1 cellular context compared by ENCODE assay signal in the genomic region with DNA sequence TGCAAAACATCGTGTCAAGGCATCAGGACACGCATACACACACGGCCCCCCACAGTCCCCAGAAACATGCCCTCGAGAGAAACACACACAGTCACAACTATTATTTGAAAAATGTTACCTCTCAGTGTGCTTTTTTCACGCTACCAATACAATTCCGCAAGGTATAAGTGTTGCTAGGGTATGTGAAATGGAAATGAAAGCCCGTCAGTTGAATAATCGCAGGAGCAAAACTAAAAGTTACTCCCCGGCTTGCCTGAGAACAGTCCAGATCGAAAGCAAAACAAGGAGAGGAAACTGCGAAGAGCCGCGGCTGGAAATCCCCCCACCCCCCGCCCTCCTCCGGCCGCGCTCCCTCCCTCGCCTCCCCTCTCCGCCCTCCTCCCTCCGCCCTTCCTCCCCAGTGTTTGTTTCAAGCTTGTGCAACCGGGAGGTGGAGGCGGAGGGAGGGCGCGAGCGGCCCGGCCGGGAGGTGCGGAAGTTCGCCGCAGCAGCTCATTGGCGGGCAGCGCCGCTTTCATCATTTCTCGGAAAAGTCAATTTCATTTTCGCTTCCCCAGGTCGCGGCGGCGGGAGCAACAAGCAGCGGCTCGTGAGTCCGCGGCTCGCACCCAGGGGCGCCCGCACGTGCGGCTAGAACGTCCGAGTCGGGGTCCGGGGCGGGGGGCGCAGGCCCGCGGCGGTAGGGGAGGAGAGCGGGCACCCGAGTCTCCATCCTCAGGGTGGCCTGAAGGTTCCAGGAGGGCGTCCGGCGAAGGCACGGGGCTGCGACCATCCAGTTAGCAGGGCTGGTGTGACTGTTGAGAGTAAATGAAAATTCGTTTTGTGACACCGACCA.
A peak's percentile ranks its signal among the peaks of the same experiment; 100 is the strongest.
TF ChIP-seq lines count a peak whose summit lies in the region.

TSS of gene IRF2 (minus strand) at position 290 of the 835 bp plus-strand sequence. CDS start 45,486 bp downstream, outside the sequence.

TF ChIP-seq in K562, 482 proteins besides CTCF, POLR2A, EP300 and RAD21 (continued from another document and continues in another):
- TF ChIP-seq, protein P1, sequence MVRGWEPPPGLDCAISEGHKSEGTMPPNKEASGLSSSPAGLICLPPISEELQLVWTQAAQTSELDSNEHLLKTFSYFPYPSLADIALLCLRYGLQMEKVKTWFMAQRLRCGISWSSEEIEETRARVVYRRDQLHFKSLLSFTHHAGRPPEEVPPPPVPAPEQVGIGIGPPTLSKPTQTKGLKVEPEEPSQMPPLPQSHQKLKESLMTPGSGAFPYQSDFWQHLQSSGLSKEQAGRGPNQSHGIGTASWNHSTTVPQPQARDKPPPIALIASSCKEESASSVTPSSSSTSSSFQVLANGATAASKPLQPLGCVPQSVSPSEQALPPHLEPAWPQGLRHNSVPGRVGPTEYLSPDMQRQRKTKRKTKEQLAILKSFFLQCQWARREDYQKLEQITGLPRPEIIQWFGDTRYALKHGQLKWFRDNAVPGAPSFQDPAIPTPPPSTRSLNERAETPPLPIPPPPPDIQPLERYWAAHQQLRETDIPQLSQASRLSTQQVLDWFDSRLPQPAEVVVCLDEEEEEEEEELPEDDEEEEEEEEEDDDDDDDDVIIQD (CRISPR knock-in tag; IDR thresholded peaks at IDR 0.05), result no peak
- peak; percentile 94 for TF ChIP-seq ELF1 (tag; IDR thresholded peaks at IDR 0.05)
- TF ChIP-seq ZNF561 (CRISPR knock-in tag; conservative IDR thresholded peaks at IDR 0.05), result no peak
- no peak for TF ChIP-seq CREB3 (tag; conservative IDR thresholded peaks at IDR 0.05; ENCODE audit: low read depth)
- no peak for TF ChIP-seq CBFB (CRISPR knock-in tag; IDR thresholded peaks at IDR 0.05)
- TF ChIP-seq CREB1 (IDR thresholded peaks at IDR 0.05), result no peak
- TF ChIP-seq CREB1 (CRISPR knock-in tag; IDR thresholded peaks at IDR 0.05), result no peak
- TF ChIP-seq BRF1 (IDR thresholded peaks at IDR 0.05; ENCODE audit: borderline replicate concordance, extremely low read depth, insufficient read length), result no peak
- no peak for TF ChIP-seq STAT5B (CRISPR knock-in tag; IDR thresholded peaks at IDR 0.05)
- TF ChIP-seq, protein P2, sequence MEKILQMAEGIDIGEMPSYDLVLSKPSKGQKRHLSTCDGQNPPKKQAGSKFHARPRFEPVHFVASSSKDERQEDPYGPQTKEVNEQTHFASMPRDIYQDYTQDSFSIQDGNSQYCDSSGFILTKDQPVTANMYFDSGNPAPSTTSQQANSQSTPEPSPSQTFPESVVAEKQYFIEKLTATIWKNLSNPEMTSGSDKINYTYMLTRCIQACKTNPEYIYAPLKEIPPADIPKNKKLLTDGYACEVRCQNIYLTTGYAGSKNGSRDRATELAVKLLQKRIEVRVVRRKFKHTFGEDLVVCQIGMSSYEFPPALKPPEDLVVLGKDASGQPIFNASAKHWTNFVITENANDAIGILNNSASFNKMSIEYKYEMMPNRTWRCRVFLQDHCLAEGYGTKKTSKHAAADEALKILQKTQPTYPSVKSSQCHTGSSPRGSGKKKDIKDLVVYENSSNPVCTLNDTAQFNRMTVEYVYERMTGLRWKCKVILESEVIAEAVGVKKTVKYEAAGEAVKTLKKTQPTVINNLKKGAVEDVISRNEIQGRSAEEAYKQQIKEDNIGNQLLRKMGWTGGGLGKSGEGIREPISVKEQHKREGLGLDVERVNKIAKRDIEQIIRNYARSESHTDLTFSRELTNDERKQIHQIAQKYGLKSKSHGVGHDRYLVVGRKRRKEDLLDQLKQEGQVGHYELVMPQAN (IDR thresholded peaks at IDR 0.05; ENCODE audit: borderline replicate concordance), result no peak; the same call in 1 of the 2 replicates
- no peak for TF ChIP-seq YY1 (IDR thresholded peaks at IDR 0.05; ENCODE audit: borderline replicate concordance in 1 of 3, control insufficient read depth in 1 of 3, extremely low read depth in 1 of 3, insufficient read depth in 3 of 3, insufficient read length in 1 of 3, insufficient replicate concordance in 2 of 3, low read depth in 1 of 3, low read length in 2 of 3)
- no peak for TF ChIP-seq ZNF311 (CRISPR knock-in tag; IDR thresholded peaks at IDR 0.05)
- TF ChIP-seq ASH1L (IDR thresholded peaks at IDR 0.05; ENCODE audit: borderline replicate concordance, low read depth, partially characterized antibody), result no peak
- TF ChIP-seq, protein P3, sequence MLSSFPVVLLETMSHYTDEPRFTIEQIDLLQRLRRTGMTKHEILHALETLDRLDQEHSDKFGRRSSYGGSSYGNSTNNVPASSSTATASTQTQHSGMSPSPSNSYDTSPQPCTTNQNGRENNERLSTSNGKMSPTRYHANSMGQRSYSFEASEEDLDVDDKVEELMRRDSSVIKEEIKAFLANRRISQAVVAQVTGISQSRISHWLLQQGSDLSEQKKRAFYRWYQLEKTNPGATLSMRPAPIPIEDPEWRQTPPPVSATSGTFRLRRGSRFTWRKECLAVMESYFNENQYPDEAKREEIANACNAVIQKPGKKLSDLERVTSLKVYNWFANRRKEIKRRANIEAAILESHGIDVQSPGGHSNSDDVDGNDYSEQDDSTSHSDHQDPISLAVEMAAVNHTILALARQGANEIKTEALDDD (IDR thresholded peaks at IDR 0.05), result no peak
- no peak for TF ChIP-seq MXD1 (CRISPR knock-in tag; IDR thresholded peaks at IDR 0.05; ENCODE audit: borderline replicate concordance, poor library complexity, severe bottlenecking)
- TF ChIP-seq, protein P4, sequence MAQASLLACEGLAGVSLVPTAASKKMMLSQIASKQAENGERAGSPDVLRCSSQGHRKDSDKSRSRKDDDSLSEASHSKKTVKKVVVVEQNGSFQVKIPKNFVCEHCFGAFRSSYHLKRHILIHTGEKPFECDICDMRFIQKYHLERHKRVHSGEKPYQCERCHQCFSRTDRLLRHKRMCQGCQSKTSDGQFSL (CRISPR knock-in tag; IDR thresholded peaks at IDR 0.05), result peak; percentile 51; the same call in 1 of the 2 replicates
- TF ChIP-seq, protein P4 (tag; IDR thresholded peaks at IDR 0.05), result peak in 1 of 2 experiments; percentile 77; a peak in 1 of 4 replicates
- TF ChIP-seq ZNF431 (CRISPR knock-in tag; IDR thresholded peaks at IDR 0.05), result no peak; the same call in 1 of the 2 replicates
- TF ChIP-seq ATF2 (CRISPR knock-in tag; IDR thresholded peaks at IDR 0.05), result no peak
- TF ChIP-seq NFIX (CRISPR knock-in tag; IDR thresholded peaks at IDR 0.05; ENCODE audit: low read depth), result no peak
- TF ChIP-seq E2F1 (CRISPR knock-in tag; IDR thresholded peaks at IDR 0.05), result no peak
- TF ChIP-seq BRCA1 (IDR thresholded peaks at IDR 0.05), result no peak
- TF ChIP-seq BRCA1 (CRISPR knock-in tag; IDR thresholded peaks at IDR 0.05), result no peak
- no peak for TF ChIP-seq HMG20A (CRISPR knock-in tag; conservative IDR thresholded peaks at IDR 0.05)
- TF ChIP-seq, protein P5, sequence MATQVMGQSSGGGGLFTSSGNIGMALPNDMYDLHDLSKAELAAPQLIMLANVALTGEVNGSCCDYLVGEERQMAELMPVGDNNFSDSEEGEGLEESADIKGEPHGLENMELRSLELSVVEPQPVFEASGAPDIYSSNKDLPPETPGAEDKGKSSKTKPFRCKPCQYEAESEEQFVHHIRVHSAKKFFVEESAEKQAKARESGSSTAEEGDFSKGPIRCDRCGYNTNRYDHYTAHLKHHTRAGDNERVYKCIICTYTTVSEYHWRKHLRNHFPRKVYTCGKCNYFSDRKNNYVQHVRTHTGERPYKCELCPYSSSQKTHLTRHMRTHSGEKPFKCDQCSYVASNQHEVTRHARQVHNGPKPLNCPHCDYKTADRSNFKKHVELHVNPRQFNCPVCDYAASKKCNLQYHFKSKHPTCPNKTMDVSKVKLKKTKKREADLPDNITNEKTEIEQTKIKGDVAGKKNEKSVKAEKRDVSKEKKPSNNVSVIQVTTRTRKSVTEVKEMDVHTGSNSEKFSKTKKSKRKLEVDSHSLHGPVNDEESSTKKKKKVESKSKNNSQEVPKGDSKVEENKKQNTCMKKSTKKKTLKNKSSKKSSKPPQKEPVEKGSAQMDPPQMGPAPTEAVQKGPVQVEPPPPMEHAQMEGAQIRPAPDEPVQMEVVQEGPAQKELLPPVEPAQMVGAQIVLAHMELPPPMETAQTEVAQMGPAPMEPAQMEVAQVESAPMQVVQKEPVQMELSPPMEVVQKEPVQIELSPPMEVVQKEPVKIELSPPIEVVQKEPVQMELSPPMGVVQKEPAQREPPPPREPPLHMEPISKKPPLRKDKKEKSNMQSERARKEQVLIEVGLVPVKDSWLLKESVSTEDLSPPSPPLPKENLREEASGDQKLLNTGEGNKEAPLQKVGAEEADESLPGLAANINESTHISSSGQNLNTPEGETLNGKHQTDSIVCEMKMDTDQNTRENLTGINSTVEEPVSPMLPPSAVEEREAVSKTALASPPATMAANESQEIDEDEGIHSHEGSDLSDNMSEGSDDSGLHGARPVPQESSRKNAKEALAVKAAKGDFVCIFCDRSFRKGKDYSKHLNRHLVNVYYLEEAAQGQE (CRISPR knock-in tag; IDR thresholded peaks at IDR 0.05; ENCODE audit: low read depth), result no peak
- TF ChIP-seq, protein P6, sequence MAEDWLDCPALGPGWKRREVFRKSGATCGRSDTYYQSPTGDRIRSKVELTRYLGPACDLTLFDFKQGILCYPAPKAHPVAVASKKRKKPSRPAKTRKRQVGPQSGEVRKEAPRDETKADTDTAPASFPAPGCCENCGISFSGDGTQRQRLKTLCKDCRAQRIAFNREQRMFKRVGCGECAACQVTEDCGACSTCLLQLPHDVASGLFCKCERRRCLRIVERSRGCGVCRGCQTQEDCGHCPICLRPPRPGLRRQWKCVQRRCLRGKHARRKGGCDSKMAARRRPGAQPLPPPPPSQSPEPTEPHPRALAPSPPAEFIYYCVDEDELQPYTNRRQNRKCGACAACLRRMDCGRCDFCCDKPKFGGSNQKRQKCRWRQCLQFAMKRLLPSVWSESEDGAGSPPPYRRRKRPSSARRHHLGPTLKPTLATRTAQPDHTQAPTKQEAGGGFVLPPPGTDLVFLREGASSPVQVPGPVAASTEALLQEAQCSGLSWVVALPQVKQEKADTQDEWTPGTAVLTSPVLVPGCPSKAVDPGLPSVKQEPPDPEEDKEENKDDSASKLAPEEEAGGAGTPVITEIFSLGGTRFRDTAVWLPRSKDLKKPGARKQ (CRISPR knock-in tag; IDR thresholded peaks at IDR 0.05), result no peak
- TF ChIP-seq TEAD1 (CRISPR knock-in tag; IDR thresholded peaks at IDR 0.05), result no peak; a peak in 1 of 4 replicates
- TF ChIP-seq ZZZ3 (IDR thresholded peaks at IDR 0.05), result no peak
- TF ChIP-seq TEAD4 (IDR thresholded peaks at IDR 0.05; ENCODE audit: low read length), result no peak; the same call in 1 of the 2 replicates
- TF ChIP-seq TEAD4 (CRISPR knock-in tag; IDR thresholded peaks at IDR 0.05; ENCODE audit: borderline replicate concordance), result no peak
- no peak for TF ChIP-seq NEUROD1 (IDR thresholded peaks at IDR 0.05; ENCODE audit: borderline replicate concordance, low read depth, low read length, partially characterized antibody)
- TF ChIP-seq ZNF347 (CRISPR knock-in tag; IDR thresholded peaks at IDR 0.05; ENCODE audit: low read depth), result no peak
- TF ChIP-seq SETDB1 (IDR thresholded peaks at IDR 0.05; ENCODE audit: low read length), result no peak
- TF ChIP-seq FOXM1 (IDR thresholded peaks at IDR 0.05; ENCODE audit: low read depth), result no peak
- TF ChIP-seq FOXM1 (CRISPR knock-in tag; IDR thresholded peaks at IDR 0.05; ENCODE audit: low read depth), result no peak
- no peak for TF ChIP-seq HEY1 (CRISPR knock-in tag; IDR thresholded peaks at IDR 0.05; ENCODE audit: borderline replicate concordance)
- peak; percentile 70; the same call in 1 of the 2 replicates for TF ChIP-seq EP400 (IDR thresholded peaks at IDR 0.05)
- TF ChIP-seq SMAD4 (CRISPR knock-in tag; conservative IDR thresholded peaks at IDR 0.05), result peak; percentile 64; the same call in 1 of the 2 replicates
- TF ChIP-seq CEBPG (CRISPR knock-in tag; IDR thresholded peaks at IDR 0.05), result peak; percentile 95
- TF ChIP-seq CEBPG (tag; conservative IDR thresholded peaks at IDR 0.05 in 1 of 2, IDR thresholded peaks at IDR 0.05 in 1 of 2), result peak; percentile 93 to 96
- TF ChIP-seq, protein P7, sequence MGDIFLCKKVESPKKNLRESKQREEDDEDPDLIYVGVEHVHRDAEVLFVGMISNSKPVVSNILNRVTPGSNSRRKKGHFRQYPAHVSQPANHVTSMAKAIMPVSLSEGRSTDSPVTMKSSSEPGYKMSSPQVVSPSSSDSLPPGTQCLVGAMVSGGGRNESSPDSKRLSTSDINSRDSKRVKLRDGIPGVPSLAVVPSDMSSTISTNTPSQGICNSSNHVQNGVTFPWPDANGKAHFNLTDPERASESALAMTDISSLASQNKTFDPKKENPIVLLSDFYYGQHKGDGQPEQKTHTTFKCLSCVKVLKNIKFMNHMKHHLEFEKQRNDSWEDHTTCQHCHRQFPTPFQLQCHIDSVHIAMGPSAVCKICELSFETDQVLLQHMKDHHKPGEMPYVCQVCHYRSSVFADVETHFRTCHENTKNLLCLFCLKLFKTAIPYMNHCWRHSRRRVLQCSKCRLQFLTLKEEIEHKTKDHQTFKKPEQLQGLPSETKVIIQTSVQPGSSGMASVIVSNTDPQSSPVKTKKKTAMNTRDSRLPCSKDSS (IDR thresholded peaks at IDR 0.05; ENCODE audit: low read depth, partially characterized antibody), result no peak
- no peak for TF ChIP-seq KLF16 (IDR thresholded peaks at IDR 0.05)
- TF ChIP-seq PTBP1 (IDR thresholded peaks at IDR 0.05; ENCODE audit: low read depth, low read length), result no peak
